15 cellular contexts compared by ENCODE assay signal in genomic region chr20:64278319-64278681, GRCh38. TPM values are rescaled to one million over a fixed set of nuclear protein-coding genes. Genes with fewer than 3 reads are reported as not detected.
DNase-seq lines count a peak whose midpoint lies in the region; ATAC-seq, FAIRE-seq and TF ChIP-seq lines count a peak whose summit lies in the region.
"Had no signal": no experiment of that assay in that cellular context is flagged by ENCODE, and none has a peak within 500 bp of the region (broad histone marks: within the 10 kb centered on the region; RNA-seq: fewer than 3 reads in every experiment).

No MANE protein-coding gene starts in this region.

- no peak for TF ChIP-seq EP300 in A549 (IDR thresholded peaks at IDR 0.05)
- no peak for TF ChIP-seq EP300 in K562 (IDR thresholded peaks at IDR 0.05; ENCODE audit: low read length)

- H3K36me3 Mint-ChIP-seq in activated naive CD4-positive, alpha-beta T cell treated with anti-CD3 and anti-CD28 coated beads for 36 hours (ENCODE audit: low read depth), result peaks cover 8% of the 10 kb centered on the region

- peaks cover 7% of the 10 kb centered on the region for H3K4me1 Mint-ChIP-seq in activated naive CD4-positive, alpha-beta T cell treated with anti-CD3 and anti-CD28 coated beads for 36 hours (ENCODE audit: low read depth)

- intact Hi-C loops in K562 (cut with micrococcal nuclease) (no loop called here), lower lobe of right lung (cut with DNase I) (no loop called here)
- intact Hi-C loops in activated naive CD4-positive, alpha-beta T cell treated with anti-CD3 and anti-CD28 coated beads for 36 hours (cut with micrococcal nuclease), result no loop called here

- H3K9me2 ChIP-seq in MM.1S (replicated peaks; ENCODE audit: insufficient read depth, low read length), result no peaks in the 10 kb centered on the region

- POLR2A ChIA-PET in A549 (lab: Yijun Ruan, JAX), result no interaction called here
- POLR2A ChIA-PET in K562 (lab: Yijun Ruan, JAX), result no interaction called here

- H4K20me1 ChIP-seq in DND-41 (ENCODE audit: insufficient read depth, low read length) (peaks cover 12% of the 10 kb centered on the region; the same call in 1 of the 2 replicates), K562 (replicated peaks; ENCODE audit: control insufficient read depth, insufficient read depth, low read length) (no peaks in the 10 kb centered on the region), MM.1S (ENCODE audit: insufficient read depth, low read length) (no peaks in the 10 kb centered on the region)

- no peak for FAIRE-seq in A549 (lab: Jason Lieb, UNC)
- FAIRE-seq in K562 (lab: Jason Lieb, UNC), result no peak
- FAIRE-seq: D721Med had no signal

- CTCF ChIA-PET in A549 (lab: Yijun Ruan, JAX), result interaction anchor here (0.8 kb wide), 1 partner anchor 108 kb away, joined by 3 read pairs; no protein-coding TSS in a partner anchor
- CTCF ChIA-PET in K562 (lab: Yijun Ruan, JAX; ENCODE audit: low intra/inter-chr PET ratio), result no interaction called here
- CTCF ChIA-PET in activated naive CD4-positive, alpha-beta T cell treated with anti-CD3 and anti-CD28 coated beads for 36 hours (lab: Charles Lee), result no interaction called here

- H3K36me3 ChIP-seq in DND-41 (ENCODE audit: insufficient read depth, low read length), result peaks cover 11% of the 10 kb centered on the region; the same call in 1 of the 2 replicates
- H3K36me3 ChIP-seq in K562 (ENCODE audit: control insufficient read depth, insufficient read depth, low read length), result peaks cover 4% of the 10 kb centered on the region; the same call in 1 of the 3 replicates
- peaks cover 15% of the 10 kb centered on the region for H3K36me3 ChIP-seq in lower lobe of right lung
- no peaks in the 10 kb centered on the region for H3K36me3 ChIP-seq in MM.1S (replicated peaks; ENCODE audit: insufficient read depth, low read length)

- TF ChIP-seq POLR2A in A549 (IDR thresholded peaks at IDR 0.05; ENCODE audit: low read length) (no peak), K562 (conservative IDR thresholded peaks at IDR 0.05) (no peak)

- 11% methylated on average over 1 of the region's 4 CpGs for WGBS in A549 (ENCODE audit: missing lambda C conversion rate)
- WGBS in K562 (ENCODE audit: insufficient coverage, low coverage, missing lambda C conversion rate), result 35% methylated on average over 3 of the region's 4 CpGs

- H2AFZ ChIP-seq in DND-41 (ENCODE audit: low read depth, low read length) (no peak overlapping the region), K562 (ENCODE audit: low read depth, low read length) (no peak overlapping the region), MM.1S (ENCODE audit: low read length) (no peak overlapping the region)

- peaks cover 4% of the 10 kb centered on the region for H3K9me1 ChIP-seq in K562 (ENCODE audit: control insufficient read depth, insufficient read depth, low read length)

- no peak overlapping the region for H3K4me2 ChIP-seq in A549
- no peak overlapping the region for H3K4me2 ChIP-seq in DND-41 (ENCODE audit: insufficient read depth, low read length)
- H3K4me2 ChIP-seq in K562 (ENCODE audit: insufficient read depth, low read length), result no peak overlapping the region
- no peak overlapping the region for H3K4me2 ChIP-seq in MM.1S (ENCODE audit: low read depth, low read length)

- no peak for TF ChIP-seq RAD21 in A549 (conservative IDR thresholded peaks at IDR 0.05 in 1 of 2, IDR thresholded peaks at IDR 0.05 in 1 of 2)
- no peak for TF ChIP-seq RAD21 in K562 (CRISPR knock-in tag; conservative IDR thresholded peaks at IDR 0.05 in 1 of 2, IDR thresholded peaks at IDR 0.05 in 1 of 2)

- peaks cover 6% of the 10 kb centered on the region; the same call in 1 of the 2 replicates for H3F3A ChIP-seq in MM.1S (ENCODE audit: insufficient read depth, low read length)

- no peak for TF ChIP-seq CTCF in A549 (IDR thresholded peaks at IDR 0.05)
- no peak for TF ChIP-seq CTCF in DND-41 (IDR thresholded peaks at IDR 0.05; ENCODE audit: borderline replicate concordance, extremely low read depth, low read length, poor library complexity, severe bottlenecking)
- peak; percentile 10 to 35 (median 11); a peak in 2 of 6 replicates for TF ChIP-seq CTCF in K562 (IDR thresholded peaks at IDR 0.05 in 2 of 3, conservative IDR thresholded peaks at IDR 0.05 in 1 of 3; ENCODE audit: insufficient read depth in 2 of 3, low read depth in 1 of 3, low read length in 3 of 3)
- no peak for TF ChIP-seq CTCF in lower lobe of right lung (IDR thresholded peaks at IDR 0.05)
- no peak for TF ChIP-seq CTCF in MM.1S (IDR thresholded peaks at IDR 0.05; ENCODE audit: low read length)

- H3K27me3 ChIP-seq in DND-41 (ENCODE audit: insufficient read depth, low read length, poor library complexity) (no peaks in the 10 kb centered on the region), K562 (ENCODE audit: control insufficient read depth in 2 of 2, insufficient read depth in 2 of 2, low read length in 2 of 2) (no peaks in the 10 kb centered on the region), lower lobe of right lung (ENCODE audit: low read depth) (no peaks in the 10 kb centered on the region), MM.1S (replicated peaks; ENCODE audit: insufficient read depth, low read length) (no peaks in the 10 kb centered on the region; the same call in 1 of the 2 replicates)

- BruUV-seq in K562 (replicated peaks; lab: Mats Ljungman, UMichigan), result no TSS peak

- no peaks in the 10 kb centered on the region for H3K9me3 ChIP-seq in A549
- H3K9me3 ChIP-seq in DND-41 (ENCODE audit: insufficient read depth, low read length, severe bottlenecking), result no peaks in the 10 kb centered on the region
- H3K9me3 ChIP-seq in K562 (replicated peaks; ENCODE audit: control insufficient read depth, insufficient read depth, low read depth, low read length), result no peaks in the 10 kb centered on the region
- no peaks in the 10 kb centered on the region for H3K9me3 ChIP-seq in lower lobe of right lung
- H3K9me3 ChIP-seq in MM.1S (replicated peaks; ENCODE audit: insufficient read depth, low read length), result no peaks in the 10 kb centered on the region

- H3K27me3 Mint-ChIP-seq in activated naive CD4-positive, alpha-beta T cell treated with anti-CD3 and anti-CD28 coated beads for 36 hours (ENCODE audit: low read depth), result no peaks in the 10 kb centered on the region

- in situ Hi-C loops in K562 (cut with MboI), result no loop called here

- no peak overlapping the region for H3K4me3 Mint-ChIP-seq in activated naive CD4-positive, alpha-beta T cell treated with anti-CD3 and anti-CD28 coated beads for 36 hours
- H3K4me3 Mint-ChIP-seq: CD14-positive monocyte; CD8-positive, alpha-beta T cell had no signal

- H3K27ac ChIP-seq in A549 (no peak overlapping the region), DND-41 (ENCODE audit: low read length) (no peak overlapping the region), K562 (ENCODE audit: extremely low read depth, low read depth, low read length) (no peak overlapping the region), lower lobe of right lung (no peak overlapping the region), MM.1S (ENCODE audit: low read length) (no peak overlapping the region)
- H3K27ac ChIP-seq: HL-60 had no signal

- H3K79me2 ChIP-seq in DND-41 (ENCODE audit: insufficient read depth, low read length) (no peaks in the 10 kb centered on the region), K562 (ENCODE audit: control insufficient read depth, insufficient read depth, low read length) (no peaks in the 10 kb centered on the region), MM.1S (ENCODE audit: low read length) (no peaks in the 10 kb centered on the region)

- DNase-seq in A549 (ENCODE audit: low read depth in 1 of 2, low spot score in 1 of 2) (no peak), DND-41 (no peak), K562 (ENCODE audit: extremely low read depth in 1 of 4, low spot score in 3 of 4) (peak in 1 of 4 experiments; percentile 11), lower lobe of right lung (no peak), nucleus accumbens (lab: John Stamatoyannopoulos, UW) (no peak), MM.1S (no peak)
- DNase-seq in activated naive CD4-positive, alpha-beta T cell treated with anti-CD3 and anti-CD28 coated beads for 36 hours, result no peak
- DNase-seq: CD8-positive, alpha-beta T cell; COR-L47; DMS153; GF-D8 had no signal

- H3K4me1 ChIP-seq in A549, result no peaks in the 10 kb centered on the region
- no peaks in the 10 kb centered on the region for H3K4me1 ChIP-seq in DND-41 (ENCODE audit: insufficient read depth, low read length)
- H3K4me1 ChIP-seq in K562 (replicated peaks in 1 of 2; ENCODE audit: control insufficient read depth in 2 of 2, insufficient read depth in 2 of 2, low read length in 2 of 2), result no peaks in the 10 kb centered on the region
- no peaks in the 10 kb centered on the region for H3K4me1 ChIP-seq in lower lobe of right lung
- H3K4me1 ChIP-seq in MM.1S (ENCODE audit: low read length), result peaks cover 7% of the 10 kb centered on the region

- no peak overlapping the region for H3K27ac Mint-ChIP-seq in activated naive CD4-positive, alpha-beta T cell treated with anti-CD3 and anti-CD28 coated beads for 36 hours
- H3K27ac Mint-ChIP-seq: CD8-positive, alpha-beta T cell had no signal

- H3K4me3 ChIP-seq in A549 (no peak overlapping the region), DND-41 (ENCODE audit: low read depth in 1 of 2, low read length in 2 of 2) (no peak overlapping the region), K562 (no peak overlapping the region), lower lobe of right lung (no peak overlapping the region), MM.1S (ENCODE audit: low read length) (no peak overlapping the region)

- ATAC-seq in A549 (peak; percentile 53 to 54; a peak in 3 of 6 replicates), DND-41 (ENCODE audit: insufficient read depth, low read depth) (0 out of 3 replicates have a peak, but pooled peaks have one; percentile 17), K562 (peak; percentile 56), lower lobe of right lung (peak; percentile 18 to 45)
- ATAC-seq: CD8-positive, alpha-beta T cell; HCT116 had no signal

- H3K9ac ChIP-seq in DND-41 (ENCODE audit: low read depth, low read length) (no peak overlapping the region), K562 (ENCODE audit: insufficient read depth in 1 of 2, low read depth in 2 of 2, low read length in 2 of 2) (no peak overlapping the region), MM.1S (ENCODE audit: low read length) (no peak overlapping the region)

- H3K9me3 Mint-ChIP-seq in activated naive CD4-positive, alpha-beta T cell treated with anti-CD3 and anti-CD28 coated beads for 36 hours, result no peaks in the 10 kb centered on the region
- H3K9me3 Mint-ChIP-seq: CD8-positive, alpha-beta T cell had no signal

RNA-seq across cellular contexts. Expression of gene PCMTD2, which starts 22.8 kb away (rescaled TPM):
- polyA plus RNA-seq in A549 (2011; rRNA removed), result 36.1 and 41.8 TPM in 2 replicates
- 14.8 and 16.1 TPM in 2 replicates for polyA plus RNA-seq in A549 (2012; cell fraction: cytosol; rRNA removed)
- polyA plus RNA-seq in A549 (2012; cell fraction: nucleus; rRNA removed), result 14.0 and 22.6 TPM in 2 replicates
- 16.5 to 21.5 TPM (median 19.9 TPM) in 3 replicates for polyA plus RNA-seq in A549 (2017; fragmentation: RNase III; extraction: RNeasy Plus Mini Kit Qiagen cat#74134 plus additional on column Dnase treatment)
- 14.8 and 16.9 TPM in 2 replicates for polyA minus RNA-seq in A549 (2011; rRNA and poly(A)+ RNA removed)
- 50.4 and 99.7 TPM in 2 replicates for total RNA-seq in K562 (2011; cell fraction: chromatin; rRNA removed; ENCODE audit: low replicate concordance)
- total RNA-seq in K562 (2011; cell fraction: nucleolus; rRNA removed), result 29.4 and 29.6 TPM in 2 replicates
- total RNA-seq in K562 (2011; cell fraction: nucleoplasm; rRNA removed), result 45.9 and 53.0 TPM in 2 replicates
- 27.9 and 28.4 TPM in 2 replicates for total RNA-seq in K562 (2014; rRNA removed)
- 25.4 and 28.4 TPM in 2 replicates for total RNA-seq in K562 (2014; rRNA removed; fragmentation: Illumina TruSeq; extraction: Trizol)
- total RNA-seq in K562 (2015; rRNA removed; fragmentation: Illumina TruSeq; extraction: Trizol), result 13.4 and 15.8 TPM in 2 replicates
- 32.8 and 33.0 TPM in 2 replicates for total RNA-seq in K562 (2021)
- 36.7 and 49.3 TPM in 2 replicates for polyA plus RNA-seq in K562 (2011; rRNA removed)
- polyA plus RNA-seq in K562 (2011; cell fraction: cytosol; rRNA removed), result 11.9 and 21.9 TPM in 2 replicates
- polyA plus RNA-seq in K562 (2011; cell fraction: nucleus; rRNA removed), result 58.9 and 69.0 TPM in 2 replicates
- polyA plus RNA-seq in K562 (2012), result 23.1 and 24.6 TPM in 2 replicates
- 24.9 and 34.9 TPM in 2 replicates for polyA plus RNA-seq in K562 (2014; fragmentation: Illumina TruSeq; extraction: Trizol)
- polyA plus RNA-seq in K562 (2014; fragmentation: Nextera tagmentation; extraction: Ambion mirVana), result 10 to 100 TPM; 11.3 to 18.1 TPM
- polyA plus RNA-seq in K562 (2014; rRNA removed), result 33.0 and 36.9 TPM in 2 replicates
- polyA minus RNA-seq in K562 (2011; rRNA and poly(A)+ RNA removed), result 27.2 and 35.6 TPM in 2 replicates
- polyA minus RNA-seq in K562 (2011; cell fraction: cytosol; rRNA and poly(A)+ RNA removed), result 12.0 and 18.8 TPM in 2 replicates
- 13.5 and 22.7 TPM in 2 replicates for polyA minus RNA-seq in K562 (2011; cell fraction: nucleus; rRNA and poly(A)+ RNA removed)
- 65.8 TPM for total RNA-seq in lower lobe of right lung
- 10 to 100 TPM; 34.5 to 36.7 TPM for total RNA-seq in activated naive CD4-positive, alpha-beta T cell treated with anti-CD3 and anti-CD28 coated beads for 36 hours

Comparison
In these comparisons a context has a peak if more than half of its experiments do, and no peak if none do; other contexts are left out.
1. CTCF ChIP-seq: peak in K562 (3 of 3); none in A549 (single experiment), DND-41 (single experiment), lower lobe of right lung (single experiment) and MM.1S (single experiment).
2. Of the 35 proteins assayed by ChIP-seq in both K562 and A549: peak only in K562: CTCF; only in A549: none; in both: none; in neither: 34.
3. Peak in every context shown above with its lines, with median percentiles within 50 percentile points of each other: ATAC-seq.